ENCODE assay signal across 8 cellular contexts in genomic region chr11:66268953-66269906, GRCh38. TPM values are rescaled to one million over a fixed set of nuclear protein-coding genes. Genes with fewer than 3 reads are reported as not detected.
DNase-seq lines count a peak whose midpoint lies in the region; ATAC-seq and TF ChIP-seq lines count a peak whose summit lies in the region.

No MANE protein-coding gene starts in this region.

- H3K9me3 Mint-ChIP-seq in Calu3 (ENCODE audit: low read depth, unreplicated experiment) (no peaks in the 10 kb centered on the region), activated B cell treated with CpG ODN at 0.5 μM for 24 hours (no peaks in the 10 kb centered on the region)

- H3K4me1 ChIP-seq in HUES64 (ENCODE audit: insufficient read depth, low read length) (peaks cover 8% of the 10 kb centered on the region; the same call in 1 of the 2 replicates), gastroesophageal sphincter (peaks cover 0 to 54% (median 22%) of the 10 kb centered on the region in 3 donors), prostate gland (replicated peaks) (peaks cover 9% of the 10 kb centered on the region)

- peak overlapping the region; percentile 92 for H3K9ac ChIP-seq in HUES64 (ENCODE audit: low read depth, low read length)

- H3K36me3 Mint-ChIP-seq in Calu3 (ENCODE audit: insufficient read depth, unreplicated experiment) (peaks cover 62% of the 10 kb centered on the region), activated B cell treated with CpG ODN at 0.5 μM for 24 hours (ENCODE audit: low read depth) (peaks cover 54% of the 10 kb centered on the region)

- POLR2A ChIA-PET in activated B cell treated with CpG ODN at 0.5 μM for 24 hours (lab: Charles Lee): interaction anchor here (0.6 to 3.8 kb wide), 7 partner anchors 8 to 217 kb away, joined by 4 to 50 read pairs (median 9); partner anchors contain the start of genes CNIH2, SF3B2, TMEM151A and YIF1A

- H3K27me3 ChIP-seq in HUES64 (ENCODE audit: insufficient read depth, low read length) (no peaks in the 10 kb centered on the region), gastroesophageal sphincter (no peaks in the 10 kb centered on the region), prostate gland (replicated peaks; ENCODE audit: insufficient read depth) (no peaks in the 10 kb centered on the region)

- peaks cover 16% of the 10 kb centered on the region for H3K4me1 Mint-ChIP-seq in Calu3 (ENCODE audit: low read depth, unreplicated experiment)
- H3K4me1 Mint-ChIP-seq in activated B cell treated with CpG ODN at 0.5 μM for 24 hours: peaks cover 32% of the 10 kb centered on the region

- peak overlapping the region; percentile 85 for H3K27ac Mint-ChIP-seq in Calu3 (ENCODE audit: unreplicated experiment)
- peak overlapping the region; percentile 97 for H3K27ac Mint-ChIP-seq in activated B cell treated with CpG ODN at 0.5 μM for 24 hours

- TF ChIP-seq CTCF in Calu3 (IDR thresholded peaks at IDR 0.05; ENCODE audit: unreplicated experiment) (peak; percentile 19), activated B cell treated with CpG ODN at 0.5 μM for 24 hours (IDR thresholded peaks at IDR 0.05) (no peak), gastroesophageal sphincter (IDR thresholded peaks at IDR 0.05) (peak in 1 of 4 experiments; percentile 8), prostate gland (IDR thresholded peaks at IDR 0.05) (peak in 1 of 4 experiments; percentile 20)

- no peaks in the 10 kb centered on the region for H3K27me3 Mint-ChIP-seq in Calu3 (ENCODE audit: unreplicated experiment)
- no peaks in the 10 kb centered on the region for H3K27me3 Mint-ChIP-seq in activated B cell treated with CpG ODN at 0.5 μM for 24 hours

- H3K4me3 ChIP-seq in HUES64 (ENCODE audit: low read length) (peak overlapping the region; percentile 93), gastroesophageal sphincter (peak overlapping the region; percentile 72 to 89), prostate gland (peak overlapping the region; percentile 89 to 92)

- TSS peak; percentile 68 for BruUV-seq in Calu3 (replicated peaks; lab: Mats Ljungman, UMichigan)

- no peak for TF ChIP-seq EP300 in gastroesophageal sphincter (IDR thresholded peaks at IDR 0.05)

- H3K36me3 ChIP-seq in HUES64 (ENCODE audit: insufficient read depth, low read length) (peaks cover 45% of the 10 kb centered on the region), gastroesophageal sphincter (peaks cover 0 to 56% of the 10 kb centered on the region in 2 donors), prostate gland (peaks cover 15 to 24% of the 10 kb centered on the region in 2 donors)

- no peaks in the 10 kb centered on the region for H3K9me3 ChIP-seq in HUES64 (ENCODE audit: insufficient read depth, low read depth, low read length)
- no peaks in the 10 kb centered on the region for H3K9me3 ChIP-seq in gastroesophageal sphincter
- no peaks in the 10 kb centered on the region for H3K9me3 ChIP-seq in prostate gland

- WGBS in HUES64: 7% methylated on average over 30 of the region's 32 CpGs
- 4 to 7% methylated on average over 10 to 18 of the region's 32 CpGs for WGBS in gastroesophageal sphincter (ENCODE audit: low coverage in 1 of 2), 2 donors
- 4% methylated on average over 32 of the region's 32 CpGs for WGBS in prostate gland

- DNase-seq in Calu3: peak; percentile 40
- no peak for DNase-seq in activated B cell treated with CpG ODN at 0.5 μM for 24 hours
- no peak for DNase-seq in prostate gland (ENCODE audit: low spot score)

- intact Hi-C loops in Calu3 (cut with micrococcal nuclease; ENCODE audit: unreplicated experiment) (no loop called here), activated B cell treated with CpG ODN at 0.5 μM for 24 hours (cut with micrococcal nuclease) (loop anchor here (1.0 to 5.0 kb wide), 10 partner anchors 9 to 1538 kb away; partner anchors contain the start of genes CFL1, CNIH2, FIBP and KAT5), prostate gland (cut with DNase I) (loop anchor here (10.0 kb wide), 1 partner anchor 354 kb away; the partner anchor contains the start of genes C11orf68 and DRAP1)

- TF ChIP-seq POLR2A in gastroesophageal sphincter (IDR thresholded peaks at IDR 0.05) (no peak), prostate gland (IDR thresholded peaks at IDR 0.05) (no peak)

- H3K27ac ChIP-seq in HUES64 (ENCODE audit: low read depth, low read length) (peak overlapping the region; percentile 96), gastroesophageal sphincter (peak overlapping the region; percentile 91 to 100 (median 96)), prostate gland (peak overlapping the region; percentile 98)

- CTCF ChIA-PET in Calu3 (lab: Charles Lee): interaction anchor here (0.6 kb wide), 1 partner anchor 760 kb away, joined by 3 read pairs; no protein-coding TSS in a partner anchor
- CTCF ChIA-PET in activated B cell treated with CpG ODN at 0.5 μM for 24 hours (lab: Charles Lee): interaction anchor here (2.4 kb wide), 1 partner anchor 12 kb away, joined by 14 read pairs; no protein-coding TSS in a partner anchor

- H3K4me3 Mint-ChIP-seq in Calu3 (ENCODE audit: low read depth, unreplicated experiment): peak overlapping the region; percentile 95
- H3K4me3 Mint-ChIP-seq in activated B cell treated with CpG ODN at 0.5 μM for 24 hours: peak overlapping the region; percentile 90

- ATAC-seq in activated B cell treated with CpG ODN at 0.5 μM for 24 hours (ENCODE audit: low read depth) (no peak), gastroesophageal sphincter (no peak), GM21526 (IDR thresholded peaks at IDR 0.05; ENCODE audit: low FRiP score, unreplicated experiment) (no peak), GM21737 (IDR thresholded peaks at IDR 0.05; ENCODE audit: unreplicated experiment) (no peak), GM18519 (IDR thresholded peaks at IDR 0.05; ENCODE audit: low FRiP score, unreplicated experiment) (no peak)

RNA-seq across cellular contexts. Expression of gene RAB1B, which starts 0.8 kb away (rescaled TPM):
- 144 and 146 TPM in 2 replicates for total RNA-seq in Calu3 (2022)
- 99.4 TPM for polyA plus RNA-seq in HUES64 (2013, experiment 1 of 2)
- 105 TPM for polyA plus RNA-seq in HUES64 (2013, experiment 2 of 2)
- 115 and 118 TPM in 2 replicates for total RNA-seq in activated B cell treated with CpG ODN at 0.5 μM for 24 hours
- 100 to 1,000 TPM in 3 of 4 donors, 10 to 100 TPM in 1; 99.3 to 162 (median 115) TPM for total RNA-seq in gastroesophageal sphincter
- total RNA-seq in prostate gland: 100 to 1,000 TPM; 140 to 166 TPM

RNA-seq across cellular contexts. Expression of gene CNIH2, which starts 8.7 kb away (rescaled TPM):
- total RNA-seq in Calu3 (2022): 2.9 and 3.5 TPM in 2 replicates
- 23.5 TPM for polyA plus RNA-seq in HUES64 (2013, experiment 1 of 2)
- polyA plus RNA-seq in HUES64 (2013, experiment 2 of 2): 29.1 TPM
- total RNA-seq in activated B cell treated with CpG ODN at 0.5 μM for 24 hours: 0.93 and 1.0 TPM in 2 replicates
- 1 to 10 TPM in 1 of 4 donors, not detected in 3; 1.1 TPM for total RNA-seq in gastroesophageal sphincter
- 1 to 10 TPM in 1 of 2 donors, not detected in 1; 3.6 TPM for total RNA-seq in prostate gland

RNA-seq across cellular contexts. Expression of gene KLC2, which starts 11.7 kb away (rescaled TPM):
- total RNA-seq in Calu3 (2022) (41.7 and 46.7 TPM in 2 replicates), activated B cell treated with CpG ODN at 0.5 μM for 24 hours (37.0 and 45.6 TPM in 2 replicates), gastroesophageal sphincter (10 to 100 TPM; 24.6 to 49.6 (median 34.2) TPM), prostate gland (10 to 100 TPM; 22.5 to 49.8 TPM)
- 25.8 TPM for polyA plus RNA-seq in HUES64 (2013, experiment 1 of 2)
- 28.7 TPM for polyA plus RNA-seq in HUES64 (2013, experiment 2 of 2)

RNA-seq across cellular contexts. Expression of gene YIF1A, which starts 19.7 kb away (rescaled TPM):
- 98.8 and 106 TPM in 2 replicates for total RNA-seq in Calu3 (2022)
- 49.8 TPM for polyA plus RNA-seq in HUES64 (2013, experiment 1 of 2)
- polyA plus RNA-seq in HUES64 (2013, experiment 2 of 2): 44.6 TPM
- 53.4 and 62.6 TPM in 2 replicates for total RNA-seq in activated B cell treated with CpG ODN at 0.5 μM for 24 hours
- total RNA-seq in gastroesophageal sphincter: 10 to 100 TPM; 39.4 to 79.3 (median 64.5) TPM
- total RNA-seq in prostate gland: 100 to 1,000 TPM in 1 of 2 donors, 10 to 100 TPM in 1; 92.6 to 112 TPM

RNA-seq across cellular contexts. Expression of gene TMEM151A, which starts 22.5 kb away (rescaled TPM):
- total RNA-seq in Calu3 (2022): 1.4 and 3.0 TPM in 2 replicates
- polyA plus RNA-seq in HUES64 (2013, experiment 1 of 2): 0.80 TPM
- 0.51 TPM for polyA plus RNA-seq in HUES64 (2013, experiment 2 of 2)
- not detected in 2 replicates for total RNA-seq in activated B cell treated with CpG ODN at 0.5 μM for 24 hours
- under 1 TPM in 1 of 4 donors, not detected in 3; 0.66 TPM for total RNA-seq in gastroesophageal sphincter
- under 1 TPM; 0.17 to 0.50 TPM for total RNA-seq in prostate gland
